11 cellular contexts compared by ENCODE assay signal in genomic region chr6:18269253-18269652, GRCh38. TPM values are rescaled to one million over a fixed set of nuclear protein-coding genes. Genes with fewer than 3 reads are reported as not detected.
DNase-seq lines count a peak whose midpoint lies in the region; ATAC-seq, FAIRE-seq and TF ChIP-seq lines count a peak whose summit lies in the region.
"Had no signal": no experiment of that assay in that cellular context is flagged by ENCODE, and none has a peak within 500 bp of the region (broad histone marks: within the 10 kb centered on the region; RNA-seq: fewer than 3 reads in every experiment).

No MANE protein-coding gene starts in this region.

- H4K91ac ChIP-seq in mesenchymal stem cell (ENCODE audit: low read length), result no peak overlapping the region

- H4K8ac ChIP-seq in mesenchymal stem cell (ENCODE audit: low read length), result no peak overlapping the region

- H3K36me3 ChIP-seq in mesenchymal stem cell (ENCODE audit: control insufficient read depth in 1 of 2, insufficient read depth in 2 of 2, low read depth in 1 of 2, low read length in 2 of 2), result no peaks in the 10 kb centered on the region
- H3K36me3 ChIP-seq in Caco-2 (ENCODE audit: control insufficient read depth, insufficient read depth, low read length), result no peaks in the 10 kb centered on the region
- H3K36me3 ChIP-seq in WERI-Rb-1, result no peaks in the 10 kb centered on the region

- no peak overlapping the region for H3K18ac ChIP-seq in mesenchymal stem cell (ENCODE audit: low read depth in 1 of 2, low read length in 2 of 2)

- no TSS peak for BruUV-seq in Caco-2 (replicated peaks; lab: Mats Ljungman, UMichigan)

- H3K4me2 ChIP-seq in mesenchymal stem cell (ENCODE audit: low read length, poor library complexity, severe bottlenecking), result no peak overlapping the region

- no peak overlapping the region for H2BK12ac ChIP-seq in mesenchymal stem cell (ENCODE audit: low read length in 2 of 2)

- H3K4me1 ChIP-seq in mesenchymal stem cell (ENCODE audit: control insufficient read depth, insufficient read depth, low read depth, low read length) (no peaks in the 10 kb centered on the region), Caco-2 (peaks cover 6% of the 10 kb centered on the region; the same call in 1 of the 2 replicates)

- POLR2A ChIA-PET in Caco-2 (lab: Charles Lee), result no interaction called here
- POLR2A ChIA-PET in activated CD4-positive, alpha-beta memory T cell treated with anti-CD3 and anti-CD28 coated beads for 36 hours (lab: Charles Lee), result no interaction called here

- H2BK15ac ChIP-seq in mesenchymal stem cell (ENCODE audit: low read depth, poor library complexity, severe bottlenecking), result no peak overlapping the region

- H3K27me3 Mint-ChIP-seq in Caco-2 (ENCODE audit: insufficient read depth, unreplicated experiment), result no peaks in the 10 kb centered on the region
- no peaks in the 10 kb centered on the region for H3K27me3 Mint-ChIP-seq in activated CD4-positive, alpha-beta memory T cell treated with anti-CD3 and anti-CD28 coated beads for 36 hours
- H3K27me3 Mint-ChIP-seq in mesothelial cell of epicardium (ENCODE audit: low read depth), result peaks cover 5% of the 10 kb centered on the region

- no peak for FAIRE-seq in RCC 7860 (lab: Jason Lieb, UNC)
- FAIRE-seq: colon had no signal

- H3K14ac ChIP-seq in mesenchymal stem cell (ENCODE audit: low read length in 2 of 2), result no peak overlapping the region

- H2AFZ ChIP-seq in mesenchymal stem cell (ENCODE audit: low read depth, low read length), result no peak overlapping the region

- H2AK5ac ChIP-seq in mesenchymal stem cell (ENCODE audit: low read length, severe bottlenecking), result no peak overlapping the region

- peak; percentile 44 for DNase-seq in GM13976 (ENCODE audit: low spot score)
- peak; percentile 32 for DNase-seq in RCC 7860 (ENCODE audit: low spot score)
- DNase-seq in mesenchymal stem cell, result peak; percentile 45
- DNase-seq in Caco-2, result no peak
- no peak for DNase-seq in WERI-Rb-1
- DNase-seq in activated CD4-positive, alpha-beta memory T cell treated with anti-CD3 and anti-CD28 coated beads for 36 hours, result no peak
- DNase-seq in mesothelial cell of epicardium (ENCODE audit: low spot score in 2 of 2, unreplicated experiment in 2 of 2), result no peak
- DNase-seq: left cardiac atrium had no signal

- H3K9ac ChIP-seq in mesenchymal stem cell (ENCODE audit: low read length), result no peak overlapping the region

- H3K4me3 Mint-ChIP-seq in Caco-2 (ENCODE audit: unreplicated experiment) (no peak overlapping the region), mesothelial cell of epicardium (no peak overlapping the region)
- H3K4me3 Mint-ChIP-seq in activated CD4-positive, alpha-beta memory T cell treated with anti-CD3 and anti-CD28 coated beads for 36 hours, result no peak overlapping the region

- H3K27ac Mint-ChIP-seq in Caco-2 (ENCODE audit: unreplicated experiment), result no peak overlapping the region
- H3K27ac Mint-ChIP-seq in activated CD4-positive, alpha-beta memory T cell treated with anti-CD3 and anti-CD28 coated beads for 36 hours, result no peak overlapping the region
- no peak overlapping the region for H3K27ac Mint-ChIP-seq in mesothelial cell of epicardium

- H3K9me3 Mint-ChIP-seq in Caco-2 (ENCODE audit: unreplicated experiment) (peaks cover 9% of the 10 kb centered on the region), mesothelial cell of epicardium (peaks cover 5% of the 10 kb centered on the region)
- H3K9me3 Mint-ChIP-seq in activated CD4-positive, alpha-beta memory T cell treated with anti-CD3 and anti-CD28 coated beads for 36 hours, result peaks cover 7% of the 10 kb centered on the region

- no peak overlapping the region for H3K4ac ChIP-seq in mesenchymal stem cell (ENCODE audit: low read depth in 1 of 2, low read length in 2 of 2)

- CTCF ChIA-PET in Caco-2 (lab: Charles Lee), result no interaction called here
- CTCF ChIA-PET in activated CD4-positive, alpha-beta memory T cell treated with anti-CD3 and anti-CD28 coated beads for 36 hours (lab: Charles Lee), result no interaction called here

- no peaks in the 10 kb centered on the region for H3K36me3 Mint-ChIP-seq in Caco-2 (ENCODE audit: insufficient read depth, unreplicated experiment)
- no peaks in the 10 kb centered on the region for H3K36me3 Mint-ChIP-seq in activated CD4-positive, alpha-beta memory T cell treated with anti-CD3 and anti-CD28 coated beads for 36 hours
- no peaks in the 10 kb centered on the region for H3K36me3 Mint-ChIP-seq in mesothelial cell of epicardium

- H3K4me1 Mint-ChIP-seq in Caco-2 (ENCODE audit: low read depth, unreplicated experiment) (peaks cover 14% of the 10 kb centered on the region), mesothelial cell of epicardium (peaks cover 9% of the 10 kb centered on the region)
- peaks cover 8% of the 10 kb centered on the region for H3K4me1 Mint-ChIP-seq in activated CD4-positive, alpha-beta memory T cell treated with anti-CD3 and anti-CD28 coated beads for 36 hours (ENCODE audit: low read depth)

- H2BK5ac ChIP-seq in mesenchymal stem cell (ENCODE audit: low read depth, low read length, poor library complexity, severe bottlenecking), result no peak overlapping the region

- no peak overlapping the region for H3K23ac ChIP-seq in mesenchymal stem cell (ENCODE audit: low read length in 2 of 2)

- in situ Hi-C loops in GM13976 (cut with MboI; ENCODE audit: low sequenced_read_pairs, unreplicated experiment), result no loop called here

- H3K27me3 ChIP-seq in mesenchymal stem cell (ENCODE audit: control insufficient read depth in 1 of 2, insufficient read depth in 1 of 2, low read length in 2 of 2) (no peaks in the 10 kb centered on the region), Caco-2 (replicated peaks; ENCODE audit: control insufficient read depth, insufficient read depth, low read length) (no peaks in the 10 kb centered on the region), WERI-Rb-1 (ENCODE audit: insufficient read depth, low read depth, severe bottlenecking) (no peaks in the 10 kb centered on the region)

- H2BK120ac ChIP-seq in mesenchymal stem cell (ENCODE audit: low read depth, low read length), result no peak overlapping the region

- no peaks in the 10 kb centered on the region for H3K79me1 ChIP-seq in mesenchymal stem cell (replicated peaks; ENCODE audit: low read length, poor library complexity, severe bottlenecking)

- ATAC-seq in HG03103 (IDR thresholded peaks at IDR 0.05; ENCODE audit: low read depth, unreplicated experiment), result peak; percentile 34
- ATAC-seq: left cardiac atrium had no signal

- TF ChIP-seq CTCF in GM13976 (IDR thresholded peaks at IDR 0.05; ENCODE audit: borderline replicate concordance, control extremely low read depth, extremely low read depth, insufficient read depth, missing control alignments) (no peak), Caco-2 (IDR thresholded peaks at IDR 0.05; ENCODE audit: insufficient read depth in 1 of 2, low read depth in 1 of 2, low read length in 1 of 2, severe bottlenecking in 1 of 2, unreplicated experiment in 1 of 2) (no peak), WERI-Rb-1 (IDR thresholded peaks at IDR 0.05; ENCODE audit: low read depth, low read length) (no peak), mesothelial cell of epicardium (IDR thresholded peaks at IDR 0.05; ENCODE audit: unreplicated experiment) (no peak)

- intact Hi-C loops in Caco-2 (cut with micrococcal nuclease; ENCODE audit: unreplicated experiment), result no loop called here
- intact Hi-C loops in activated CD4-positive, alpha-beta memory T cell treated with anti-CD3 and anti-CD28 coated beads for 36 hours (cut with micrococcal nuclease), result loop anchor here (10.0 kb wide), 1 partner anchor 384 kb away; no protein-coding TSS in a partner anchor

- H3K27ac ChIP-seq in mesenchymal stem cell (ENCODE audit: low read length, poor library complexity, severe bottlenecking) (no peak overlapping the region), WERI-Rb-1 (no peak overlapping the region)
- H3K27ac ChIP-seq: skin epidermis had no signal

- H3K4me3 ChIP-seq in mesenchymal stem cell (ENCODE audit: insufficient read depth in 1 of 2, low read depth in 1 of 2, low read length in 2 of 2) (no peak overlapping the region), Caco-2 (ENCODE audit: low read depth, low read length) (no peak overlapping the region), WERI-Rb-1 (ENCODE audit: low read depth, low read length) (no peak overlapping the region)
- H3K4me3 ChIP-seq: skin epidermis had no signal

- WGBS in mesenchymal stem cell, result 40% methylated on average over 1 of the region's 3 CpGs

- no peaks in the 10 kb centered on the region for H3K9me3 ChIP-seq in mesenchymal stem cell (ENCODE audit: control insufficient read depth, low read length)
- no peaks in the 10 kb centered on the region for H3K9me3 ChIP-seq in Caco-2
- H3K9me3 ChIP-seq in WERI-Rb-1 (ENCODE audit: severe bottlenecking), result peaks cover 8% of the 10 kb centered on the region

RNA-seq across cellular contexts. Expression of gene DEK, which starts 4.9 kb away (rescaled TPM):
- polyA plus RNA-seq in mesenchymal stem cell (2013, experiment 1 of 2), result 82.1 TPM
- polyA plus RNA-seq in mesenchymal stem cell (2013, experiment 2 of 2), result 79.4 TPM
- 170 and 171 TPM in 2 replicates for total RNA-seq in Caco-2 (2022)
- total RNA-seq in activated CD4-positive, alpha-beta memory T cell treated with anti-CD3 and anti-CD28 coated beads for 36 hours, result 100 to 1,000 TPM; 180 to 182 TPM
- total RNA-seq in mesothelial cell of epicardium, result 77.8 to 87.5 TPM (median 79.5 TPM) in 3 replicates

Comparison
In these comparisons a context has a peak if more than half of its experiments do, and no peak if none do; other contexts are left out.
1. DNase-seq: peak in GM13976 (single experiment), RCC 7860 (single experiment) and mesenchymal stem cell (single experiment); none in Caco-2 (0 of 2), WERI-Rb-1 (single experiment), activated CD4-positive, alpha-beta memory T cell treated with anti-CD3 and anti-CD28 coated beads for 36 hours (single experiment) and mesothelial cell of epicardium (0 of 2).